Comparison of ENCODE assay signal across 8 cellular contexts in genomic region chr17:9576521-9577401, GRCh38. TPM values are rescaled to one million over a fixed set of nuclear protein-coding genes. Genes with fewer than 3 reads are reported as not detected.
DNase-seq lines count a peak whose midpoint lies in the region; ATAC-seq and TF ChIP-seq lines count a peak whose summit lies in the region.

Gene CFAP52 (plus strand): TSS chr17:9576642. CDS start chr17:9576696, 54 bp downstream.

- in situ Hi-C loops in KBM-7 (cut with MboI; ENCODE audit: low pct_unique_long_range_greater_than_20kb, low sequenced_read_pairs), result no loop called here

- peak within 1 kb of the TSS; percentile 62 to 63 for H3K27ac ChIP-seq in testis

- peak; percentile 90 for ATAC-seq in Right ventricle myocardium inferior

- no peaks in the 10 kb centered on the region for H3K27me3 Mint-ChIP-seq in activated naive CD8-positive, alpha-beta T cell treated with anti-CD3 and anti-CD28 coated beads for 36 hours
- no peaks in the 10 kb centered on the region for H3K27me3 Mint-ChIP-seq in osteocyte (ENCODE audit: unreplicated experiment)

- H3K36me3 Mint-ChIP-seq in activated naive CD8-positive, alpha-beta T cell treated with anti-CD3 and anti-CD28 coated beads for 36 hours, result peaks cover 2% of the 10 kb centered on the region
- H3K36me3 Mint-ChIP-seq in osteocyte (ENCODE audit: unreplicated experiment), result no peaks in the 10 kb centered on the region

- intact Hi-C loops in Right ventricle myocardium inferior (cut with DNase I) (loop anchor here (5.0 kb wide), 1 partner anchor 151 kb away; no protein-coding TSS in a partner anchor), testis (cut with DNase I; ENCODE audit: low total_unique reads) (no loop called here)

- peaks cover 3% of the 10 kb centered on the region for H3K9me3 Mint-ChIP-seq in activated naive CD8-positive, alpha-beta T cell treated with anti-CD3 and anti-CD28 coated beads for 36 hours
- H3K9me3 Mint-ChIP-seq in osteocyte (ENCODE audit: unreplicated experiment), result no peaks in the 10 kb centered on the region

- no peaks in the 10 kb centered on the region for H3K36me3 ChIP-seq in testis (ENCODE audit: low read depth, missing control alignments)

- peak; percentile 25 for DNase-seq in NCI-H2029 (lab: John Stamatoyannopoulos, UW)
- DNase-seq in NCI-H2029 treated with DMSO at 0.1 percent for 48 hours (lab: John Stamatoyannopoulos, UW), result no peak
- peak; percentile 77 for DNase-seq in KBM-7
- DNase-seq in SKM-1 treated with dmso at 0.1 percent for 144 hours (lab: John Stamatoyannopoulos, UW; ENCODE audit: unreplicated experiment), result peak; percentile 24
- peak; percentile 75 for DNase-seq in activated naive CD8-positive, alpha-beta T cell treated with anti-CD3 and anti-CD28 coated beads for 36 hours
- DNase-seq in Right ventricle myocardium inferior (ENCODE audit: missing footprints), result peak; percentile 88
- DNase-seq in osteocyte (ENCODE audit: extremely low spot score, unreplicated experiment), result peak; percentile 91
- peak; percentile 86 for DNase-seq in testis

- no peak for TF ChIP-seq POLR2A in testis (IDR thresholded peaks at IDR 0.05)

- H3K4me1 Mint-ChIP-seq in activated naive CD8-positive, alpha-beta T cell treated with anti-CD3 and anti-CD28 coated beads for 36 hours, result peaks cover 25% of the 10 kb centered on the region
- peaks cover 23% of the 10 kb centered on the region for H3K4me1 Mint-ChIP-seq in osteocyte (ENCODE audit: unreplicated experiment)

- H3K27me3 ChIP-seq in testis, result no peaks in the 10 kb centered on the region

- H3K4me3 Mint-ChIP-seq in activated naive CD8-positive, alpha-beta T cell treated with anti-CD3 and anti-CD28 coated beads for 36 hours, result peak within 1 kb of the TSS; percentile 99
- H3K4me3 Mint-ChIP-seq in osteocyte (ENCODE audit: unreplicated experiment), result peak within 1 kb of the TSS; percentile 98

- WGBS in testis, 2 donors, result 0 to 2% methylated on average over 40 of the region's 40 CpGs

- H3K9me3 ChIP-seq in testis, result no peaks in the 10 kb centered on the region

- peak within 1 kb of the TSS; percentile 72 to 90 for H3K4me3 ChIP-seq in testis

- peak within 1 kb of the TSS; percentile 83 for H3K27ac Mint-ChIP-seq in activated naive CD8-positive, alpha-beta T cell treated with anti-CD3 and anti-CD28 coated beads for 36 hours
- peak within 1 kb of the TSS; percentile 83 for H3K27ac Mint-ChIP-seq in osteocyte (ENCODE audit: unreplicated experiment)

- H3K4me1 ChIP-seq in testis, result peaks cover 13% of the 10 kb centered on the region

- TF ChIP-seq CTCF in osteocyte (IDR thresholded peaks at IDR 0.05) (peak; percentile 87), testis (IDR thresholded peaks at IDR 0.05) (peak; percentile 51 to 72 (median 61))

RNA-seq across cellular contexts. Expression of gene CFAP52, which starts in this region (rescaled TPM):
- total RNA-seq in activated naive CD8-positive, alpha-beta T cell treated with anti-CD3 and anti-CD28 coated beads for 36 hours, result not detected
- not detected for total RNA-seq in Right ventricle myocardium inferior
- not detected in 2 replicates for total RNA-seq in osteocyte
- total RNA-seq in testis, result 10 to 100 TPM in 1 of 2 donors, 1 to 10 TPM in 1; 8.9 to 19.5 TPM
- polyA plus RNA-seq in testis (ENCODE audit: insufficient read depth, low read depth, low replicate concordance), result 47.7 TPM

Comparison
In these comparisons a context has a peak if more than half of its experiments do, and no peak if none do; other contexts are left out.
1. Peak in DNase-seq in activated naive CD8-positive, alpha-beta T cell treated with anti-CD3 and anti-CD28 coated beads for 36 hours; RNA of the gene not detected or under 1 TPM.
2. Peak in DNase-seq and ATAC-seq in Right ventricle myocardium inferior; RNA of the gene not detected or under 1 TPM.
3. Peak in DNase-seq in osteocyte; RNA of the gene not detected or under 1 TPM.